1 cellular context compared by ENCODE assay signal in genomic region chr20:35616465-35617396, GRCh38.
A peak's percentile ranks its signal among the peaks of the same experiment; 100 is the strongest.
TF ChIP-seq lines count a peak whose summit lies in the region.

No MANE protein-coding gene starts in this region.

TF ChIP-seq in WTC11, 78 proteins besides CTCF, POLR2A, EP300 and RAD21 (continued from another document):
- TF ChIP-seq AFF4 (CRISPR knock-in tag; IDR thresholded peaks at IDR 0.05; ENCODE audit: borderline replicate concordance) (0 out of 2 replicates have a peak, but pooled peaks have one; percentile 15), FOXP1 (CRISPR knock-in tag; IDR thresholded peaks at IDR 0.05; ENCODE audit: borderline replicate concordance) (0 out of 2 replicates have a peak, but pooled peaks have one; percentile 36), GTF2I (CRISPR knock-in tag; conservative IDR thresholded peaks at IDR 0.05) (peak; percentile 46; the same call in 1 of the 2 replicates), ZNF512 (CRISPR knock-in tag; IDR thresholded peaks at IDR 0.05; ENCODE audit: borderline replicate concordance) (no peak)
- TF ChIP-seq, protein P1, sequence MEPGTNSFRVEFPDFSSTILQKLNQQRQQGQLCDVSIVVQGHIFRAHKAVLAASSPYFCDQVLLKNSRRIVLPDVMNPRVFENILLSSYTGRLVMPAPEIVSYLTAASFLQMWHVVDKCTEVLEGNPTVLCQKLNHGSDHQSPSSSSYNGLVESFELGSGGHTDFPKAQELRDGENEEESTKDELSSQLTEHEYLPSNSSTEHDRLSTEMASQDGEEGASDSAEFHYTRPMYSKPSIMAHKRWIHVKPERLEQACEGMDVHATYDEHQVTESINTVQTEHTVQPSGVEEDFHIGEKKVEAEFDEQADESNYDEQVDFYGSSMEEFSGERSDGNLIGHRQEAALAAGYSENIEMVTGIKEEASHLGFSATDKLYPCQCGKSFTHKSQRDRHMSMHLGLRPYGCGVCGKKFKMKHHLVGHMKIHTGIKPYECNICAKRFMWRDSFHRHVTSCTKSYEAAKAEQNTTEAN (CRISPR knock-in tag; IDR thresholded peaks at IDR 0.05), result 0 out of 2 replicates have a peak, but pooled peaks have one; percentile 28
TF ChIP-seq in WTC11: peak in this region for 7.
